ENCODE assay signal across 1 cellular context in the genomic region with DNA sequence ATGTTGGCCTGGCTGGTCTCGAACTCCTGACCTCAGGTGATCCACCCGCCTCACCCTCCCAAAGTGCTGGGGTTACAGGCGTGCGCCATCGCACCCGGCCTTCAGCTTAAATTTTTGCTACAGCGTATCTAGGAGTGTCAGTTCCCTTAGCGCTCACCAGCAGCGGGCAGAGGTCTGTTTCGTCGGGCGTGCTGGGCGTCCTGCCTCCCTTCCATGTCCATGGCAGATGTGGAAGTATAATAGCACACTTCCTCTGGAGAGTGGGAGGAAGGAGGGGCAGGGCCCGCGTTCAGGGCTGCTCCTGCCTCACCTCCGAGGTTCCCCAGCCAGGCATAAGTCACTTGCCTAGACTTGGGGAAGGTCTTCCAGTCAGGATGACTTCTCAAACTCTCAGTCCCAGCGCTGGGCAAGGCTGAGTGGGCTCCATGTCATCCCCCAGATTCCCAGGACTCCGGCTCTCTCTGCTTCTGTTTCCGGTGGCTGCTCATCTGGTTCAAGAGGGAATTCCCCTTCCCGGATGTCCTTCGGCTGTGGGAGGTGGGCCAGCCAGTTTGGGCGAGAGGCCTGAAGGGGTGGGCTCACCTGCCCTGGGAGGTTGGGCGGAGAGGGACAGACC.
TF ChIP-seq lines count a peak whose summit lies in the region.

No MANE protein-coding gene starts in this region.

TF ChIP-seq in GM12878, 131 proteins besides CTCF, POLR2A, EP300 and RAD21:
- peak; percentile 19; the same call in 1 of the 2 replicates for TF ChIP-seq PAX5 (IDR thresholded peaks at IDR 0.05; ENCODE audit: borderline replicate concordance, low read depth, low read length)
- TF ChIP-seq, protein P1, sequence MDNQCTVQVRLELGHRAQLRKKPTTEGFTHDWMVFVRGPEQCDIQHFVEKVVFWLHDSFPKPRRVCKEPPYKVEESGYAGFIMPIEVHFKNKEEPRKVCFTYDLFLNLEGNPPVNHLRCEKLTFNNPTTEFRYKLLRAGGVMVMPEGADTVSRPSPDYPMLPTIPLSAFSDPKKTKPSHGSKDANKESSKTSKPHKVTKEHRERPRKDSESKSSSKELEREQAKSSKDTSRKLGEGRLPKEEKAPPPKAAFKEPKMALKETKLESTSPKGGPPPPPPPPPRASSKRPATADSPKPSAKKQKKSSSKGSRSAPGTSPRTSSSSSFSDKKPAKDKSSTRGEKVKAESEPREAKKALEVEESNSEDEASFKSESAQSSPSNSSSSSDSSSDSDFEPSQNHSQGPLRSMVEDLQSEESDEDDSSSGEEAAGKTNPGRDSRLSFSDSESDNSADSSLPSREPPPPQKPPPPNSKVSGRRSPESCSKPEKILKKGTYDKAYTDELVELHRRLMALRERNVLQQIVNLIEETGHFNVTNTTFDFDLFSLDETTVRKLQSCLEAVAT (IDR thresholded peaks at IDR 0.05) = 0 out of 2 replicates have a peak, but pooled peaks have one; percentile 21
- no peak for TF ChIP-seq EGR1 (IDR thresholded peaks at IDR 0.05; ENCODE audit: borderline replicate concordance in 1 of 2, low read depth in 2 of 2, low read length in 2 of 2)
- TF ChIP-seq, protein P2, sequence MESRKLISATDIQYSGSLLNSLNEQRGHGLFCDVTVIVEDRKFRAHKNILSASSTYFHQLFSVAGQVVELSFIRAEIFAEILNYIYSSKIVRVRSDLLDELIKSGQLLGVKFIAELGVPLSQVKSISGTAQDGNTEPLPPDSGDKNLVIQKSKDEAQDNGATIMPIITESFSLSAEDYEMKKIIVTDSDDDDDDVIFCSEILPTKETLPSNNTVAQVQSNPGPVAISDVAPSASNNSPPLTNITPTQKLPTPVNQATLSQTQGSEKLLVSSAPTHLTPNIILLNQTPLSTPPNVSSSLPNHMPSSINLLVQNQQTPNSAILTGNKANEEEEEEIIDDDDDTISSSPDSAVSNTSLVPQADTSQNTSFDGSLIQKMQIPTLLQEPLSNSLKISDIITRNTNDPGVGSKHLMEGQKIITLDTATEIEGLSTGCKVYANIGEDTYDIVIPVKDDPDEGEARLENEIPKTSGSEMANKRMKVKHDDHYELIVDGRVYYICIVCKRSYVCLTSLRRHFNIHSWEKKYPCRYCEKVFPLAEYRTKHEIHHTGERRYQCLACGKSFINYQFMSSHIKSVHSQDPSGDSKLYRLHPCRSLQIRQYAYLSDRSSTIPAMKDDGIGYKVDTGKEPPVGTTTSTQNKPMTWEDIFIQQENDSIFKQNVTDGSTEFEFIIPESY (IDR thresholded peaks at IDR 0.05) = peak; percentile 58; the same call in 1 of the 2 replicates
- TF ChIP-seq ZSCAN29 (IDR thresholded peaks at IDR 0.05) = no peak
- TF ChIP-seq MTA3 (IDR thresholded peaks at IDR 0.05; ENCODE audit: borderline replicate concordance, low read length) = peak; percentile 24; the same call in 1 of the 2 replicates
- no peak for TF ChIP-seq ATF7 (IDR thresholded peaks at IDR 0.05; ENCODE audit: low read depth)
- TF ChIP-seq DPF2 (IDR thresholded peaks at IDR 0.05) = no peak
